In genomic region chr12:107101651-107102050, GRCh38 we compare ENCODE assay signal across 28 cellular contexts.
"Had no signal": no experiment of that assay in that cellular context is flagged by ENCODE, and none has a peak within 500 bp of the region (broad histone marks: within the 10 kb centered on the region; RNA-seq: fewer than 3 reads in every experiment).

No MANE protein-coding gene starts in this region.

- H2AFZ ChIP-seq: neural progenitor cell, parathyroid adenoma had no signal

- H3K36me3 ChIP-seq: neural progenitor cell, ovary, spleen, suprapubic skin, tibial artery, transverse colon, upper lobe of right lung, uterus had no signal

- DNase-seq: natural killer cell; occipital lobe; ovary; posterior cingulate gyrus; psoas muscle; right cardiac atrium; spleen; stimulated activated CD4-positive, alpha-beta T cell treated with anti-CD3 and anti-CD28 coated beads, Interleukin-12 subunit alpha, Interleukin-12 subunit beta, amount 100 ng/mL, for 4 hours; stimulated activated CD4-positive, alpha-beta T cell treated with anti-CD3 and anti-CD28 coated beads, Interleukin-1b, Interleukin-23, amount 100 ng/mL, for 48 hours; stimulated activated CD4-positive, alpha-beta T cell treated with anti-CD3 and anti-CD28 coated beads, Interleukin-4, amount 100 ng/mL, for 1 hour; stimulated activated CD4-positive, alpha-beta T cell treated with anti-CD3 and anti-CD28 coated beads, Interleukin-4, amount 100 ng/mL, for 4 hours; stimulated activated CD8-positive, alpha-beta memory T cell treated with anti-CD3 and anti-CD28 coated beads, Interleukin-4, amount 100 ng/mL, for 48 hours; stimulated activated naive CD4-positive, alpha-beta T cell; stimulated activated naive CD8-positive, alpha-beta T cell treated with anti-CD3 and anti-CD28 coated beads, Interleukin-15, amount 100 ng/mL, for 72 hours; stimulated activated naive CD8-positive, alpha-beta T cell treated with anti-CD3 and anti-CD28 coated beads, Interleukin-15, Interleukin-2, amounts not matched to agents 100 U/mL and 50 U/mL, for 24 hours; substantia nigra; testis; tibial artery; transverse colon; upper lobe of right lung; uterus had no signal

- H3K79me2 ChIP-seq: parathyroid adenoma had no signal

- H3K27me3 ChIP-seq: ovary, suprapubic skin, testis, tibial artery, transverse colon, upper lobe of right lung, uterus had no signal

- H3K4me2 ChIP-seq: neural progenitor cell, smooth muscle cell had no signal

- H3K9ac ChIP-seq: neural progenitor cell, parathyroid adenoma had no signal

- H3K4me3 ChIP-seq: neural progenitor cell, ovary, psoas muscle, skin epidermis, smooth muscle cell, spleen, suprapubic skin, testis, tibial artery, transverse colon, upper lobe of right lung, uterus had no signal

- H3K9me3 ChIP-seq: ovary, psoas muscle, suprapubic skin, testis, tibial artery, transverse colon, upper lobe of right lung, uterus had no signal

- H3K4me1 ChIP-seq: neural progenitor cell, parathyroid adenoma, psoas muscle, spleen, testis, uterus had no signal

- ATAC-seq: natural killer cell; psoas muscle; right cardiac atrium; sciatic nerve; stimulated activated memory B cell treated with anti-CD40 and anti-IgM and Interleukin-4, amounts not matched to agents 10 μg/mL and 1 μg/mL and 100 μg/mL, for 72 hours; stimulated activated naive CD8-positive, alpha-beta T cell treated with anti-CD3 and anti-CD28 coated beads, Interleukin-15, amount 100 ng/mL, for 72 hours; stimulated activated naive CD8-positive, alpha-beta T cell treated with anti-CD3 and anti-CD28 coated beads, Interleukin-15, Interleukin-2, amounts not matched to agents 100 U/mL and 50 U/mL, for 24 hours; upper lobe of right lung had no signal

- H3K27ac ChIP-seq: neural progenitor cell, ovary, parathyroid adenoma, psoas muscle, skin epidermis, spleen, suprapubic skin, testis, tibial artery, transverse colon, upper lobe of right lung, uterus had no signal
